Comparison of ENCODE assay signal across 28 cellular contexts in genomic region chr2:9451231-9451630, GRCh38.
"Had no signal": no experiment of that assay in that cellular context is flagged by ENCODE, and none has a peak within 500 bp of the region (broad histone marks: within the 10 kb centered on the region; RNA-seq: fewer than 3 reads in every experiment).

No MANE protein-coding gene starts in this region.

- DNase-seq: naive thymus-derived CD4-positive, alpha-beta T cell; natural killer cell; occipital lobe; ovary; posterior cingulate gyrus; retina; right lobe of liver; sigmoid colon; small intestine; stimulated activated CD4-positive, alpha-beta T cell treated with anti-CD3 and anti-CD28 coated beads, Interleukin-12 subunit alpha, Interleukin-12 subunit beta, amount 100 ng/mL, for 4 hours; stimulated activated CD4-positive, alpha-beta T cell treated with anti-CD3 and anti-CD28 coated beads, Interleukin-1b, Interleukin-23, amount 100 ng/mL, for 48 hours; stimulated activated CD4-positive, alpha-beta T cell treated with anti-CD3 and anti-CD28 coated beads, Interleukin-4, amount 100 ng/mL, for 1 hour; stimulated activated CD4-positive, alpha-beta T cell treated with anti-CD3 and anti-CD28 coated beads, Interleukin-4, amount 100 ng/mL, for 4 hours; stimulated activated CD8-positive, alpha-beta memory T cell treated with anti-CD3 and anti-CD28 coated beads, Interleukin-4, amount 100 ng/mL, for 48 hours; stimulated activated naive CD4-positive, alpha-beta T cell; stimulated activated naive CD8-positive, alpha-beta T cell treated with anti-CD3 and anti-CD28 coated beads, Interleukin-15, amount 100 ng/mL, for 72 hours; stimulated activated naive CD8-positive, alpha-beta T cell treated with anti-CD3 and anti-CD28 coated beads, Interleukin-15, Interleukin-2, amounts not matched to agents 100 U/mL and 50 U/mL, for 24 hours; substantia nigra; testis; tibial artery; transverse colon; upper lobe of right lung; uterus had no signal

- H3K27ac ChIP-seq: neural progenitor cell, ovary, parathyroid adenoma, right atrium auricular region, right lobe of liver, sigmoid colon, suprapubic skin, testis, tibial artery, transverse colon, upper lobe of right lung, uterus had no signal

- ATAC-seq: naive thymus-derived CD4-positive, alpha-beta T cell; natural killer cell; right lobe of liver; stimulated activated memory B cell treated with anti-CD40 and anti-IgM and Interleukin-4, amounts not matched to agents 10 μg/mL and 1 μg/mL and 100 μg/mL, for 72 hours; stimulated activated naive CD8-positive, alpha-beta T cell treated with anti-CD3 and anti-CD28 coated beads, Interleukin-15, amount 100 ng/mL, for 72 hours; stimulated activated naive CD8-positive, alpha-beta T cell treated with anti-CD3 and anti-CD28 coated beads, Interleukin-15, Interleukin-2, amounts not matched to agents 100 U/mL and 50 U/mL, for 24 hours; upper lobe of right lung had no signal
